In genomic region chr14:53793790-53794560, GRCh38 we compare ENCODE assay signal across 14 cellular contexts.
DNase-seq lines count a peak whose midpoint lies in the region; ATAC-seq and TF ChIP-seq lines count a peak whose summit lies in the region.
"Had no signal": no experiment of that assay in that cellular context is flagged by ENCODE, and none has a peak within 500 bp of the region (broad histone marks: within the 10 kb centered on the region; RNA-seq: fewer than 3 reads in every experiment).

No MANE protein-coding gene starts in this region.

- no peaks in the 10 kb centered on the region for H3K9me3 Mint-ChIP-seq in MCF 10A (ENCODE audit: unreplicated experiment)
- H3K9me3 Mint-ChIP-seq: activated T-helper 1 cell treated with anti-CD3 and anti-CD28 coated beads, Interleukin-12 subunit alpha, Interleukin-12 subunit beta, Interleukin-2, Interleukin-4 antibody, amounts not matched to agents 30 ng/mL and 10 ng/mL and 1 ng/mL, durations not matched to agents 14 hours and 24 hours and 36 hours had no signal

- H4K20me1 ChIP-seq in GM23248 (ENCODE audit: insufficient read depth), result no peaks in the 10 kb centered on the region

- H3K4me3 Mint-ChIP-seq in MCF 10A (ENCODE audit: unreplicated experiment), result no peak overlapping the region
- H3K4me3 Mint-ChIP-seq: activated T-helper 1 cell treated with anti-CD3 and anti-CD28 coated beads, Interleukin-12 subunit alpha, Interleukin-12 subunit beta, Interleukin-2, Interleukin-4 antibody, amounts not matched to agents 30 ng/mL and 10 ng/mL and 1 ng/mL, durations not matched to agents 14 hours and 24 hours and 36 hours had no signal

- WGBS in gastroesophageal sphincter (ENCODE audit: low coverage in 1 of 2), 2 donors, result 43 to 75% methylated on average over 1 to 2 of the region's 2 CpGs
- WGBS in GM23248 (ENCODE audit: low coverage in 1 of 2, low lambda C conversion rate in 2 of 2, missing lambda C conversion rate in 2 of 2), 2 experiments, result 13 to 18% methylated on average over 2 of the region's 2 CpGs

- no peaks in the 10 kb centered on the region for H3K27me3 Mint-ChIP-seq in MCF 10A (ENCODE audit: insufficient read depth, unreplicated experiment)

- no peaks in the 10 kb centered on the region for H3F3A ChIP-seq in GM23248 (ENCODE audit: insufficient read depth)

- TF ChIP-seq POLR2A in breast epithelium (IDR thresholded peaks at IDR 0.05) (no peak), gastroesophageal sphincter (IDR thresholded peaks at IDR 0.05) (no peak)

- intact Hi-C loops in MCF 10A (cut with micrococcal nuclease) (loop anchor here (10.0 kb wide), 1 partner anchor 381 kb away; no protein-coding TSS in a partner anchor), breast epithelium (cut with DNase I; ENCODE audit: low total_unique reads) (no loop called here)

- H3K4me2 ChIP-seq in GM23248 (ENCODE audit: unreplicated experiment), result no peak overlapping the region

- H3K27ac Mint-ChIP-seq in MCF 10A (ENCODE audit: low read depth, unreplicated experiment), result no peak overlapping the region
- H3K27ac Mint-ChIP-seq: activated T-helper 1 cell treated with anti-CD3 and anti-CD28 coated beads, Interleukin-12 subunit alpha, Interleukin-12 subunit beta, Interleukin-2, Interleukin-4 antibody, amounts not matched to agents 30 ng/mL and 10 ng/mL and 1 ng/mL, durations not matched to agents 14 hours and 24 hours and 36 hours had no signal

- BruUV-seq in MCF 10A (replicated peaks; lab: Mats Ljungman, UMichigan), result no TSS peak

- H3K79me2 ChIP-seq in GM23248 (ENCODE audit: insufficient read depth), result no peaks in the 10 kb centered on the region

- in situ Hi-C loops in GM23248 (cut with MboI), result no loop called here

- H3K4me1 ChIP-seq in breast epithelium (no peaks in the 10 kb centered on the region), gastroesophageal sphincter (peaks cover 0 to 3% (median 0%) of the 10 kb centered on the region in 3 donors), GM23248 (ENCODE audit: insufficient read depth) (no peaks in the 10 kb centered on the region)

- no peak for TF ChIP-seq CTCF in MCF 10A (IDR thresholded peaks at IDR 0.05; ENCODE audit: unreplicated experiment)
- TF ChIP-seq CTCF in breast epithelium (IDR thresholded peaks at IDR 0.05), result no peak
- TF ChIP-seq CTCF in gastroesophageal sphincter (IDR thresholded peaks at IDR 0.05), result no peak

- no peak overlapping the region for H3K4me3 ChIP-seq in breast epithelium
- no peak overlapping the region for H3K4me3 ChIP-seq in gastroesophageal sphincter
- no peak overlapping the region for H3K4me3 ChIP-seq in GM23248
- H3K4me3 ChIP-seq: cardiac muscle cell had no signal

- no peaks in the 10 kb centered on the region for H3K36me3 Mint-ChIP-seq in MCF 10A (ENCODE audit: insufficient read depth, unreplicated experiment)

- no peak overlapping the region for H3K9ac ChIP-seq in GM23248

- H3K4me1 Mint-ChIP-seq in MCF 10A (ENCODE audit: insufficient read depth, unreplicated experiment), result no peaks in the 10 kb centered on the region

- H3K27ac ChIP-seq in breast epithelium, result no peak overlapping the region
- no peak overlapping the region for H3K27ac ChIP-seq in gastroesophageal sphincter
- H3K27ac ChIP-seq in GM23248, result no peak overlapping the region
- H3K27ac ChIP-seq: cardiac muscle cell had no signal

- no peaks in the 10 kb centered on the region for H3K27me3 ChIP-seq in breast epithelium
- H3K27me3 ChIP-seq in gastroesophageal sphincter, result peaks cover 3% of the 10 kb centered on the region
- H3K27me3 ChIP-seq in GM23248 (replicated peaks; ENCODE audit: insufficient read depth), result no peaks in the 10 kb centered on the region; the same call in 1 of the 2 replicates
- H3K27me3 ChIP-seq: cardiac muscle cell had no signal

- no peak overlapping the region for H2AFZ ChIP-seq in GM23248

- CTCF ChIA-PET in MCF 10A (lab: Yijun Ruan, JAX), result no interaction called here

- H3K9me3 ChIP-seq in breast epithelium (no peaks in the 10 kb centered on the region), gastroesophageal sphincter (no peaks in the 10 kb centered on the region), GM23248 (ENCODE audit: low read depth) (no peaks in the 10 kb centered on the region)

- H3K36me3 ChIP-seq in breast epithelium (no peaks in the 10 kb centered on the region), gastroesophageal sphincter (no peaks in the 10 kb centered on the region), GM23248 (ENCODE audit: low read depth) (no peaks in the 10 kb centered on the region)
- H3K36me3 ChIP-seq: cardiac muscle cell had no signal

- DNase-seq in MCF 10A (ENCODE audit: unreplicated experiment), result peak; percentile 50
- no peak for DNase-seq in breast epithelium (ENCODE audit: low spot score in 2 of 2)
- peak; percentile 71 for DNase-seq in NCI-H748 (lab: John Stamatoyannopoulos, UW; ENCODE audit: unreplicated experiment)
- DNase-seq in superior temporal gyrus (ENCODE audit: extremely low spot score), result peak; percentile 78
- no peak for DNase-seq in GOT3 (lab: John Stamatoyannopoulos, UW)
- no peak for DNase-seq in GM23248
- no peak for DNase-seq in AG08395 (ENCODE audit: low spot score)
- DNase-seq: 8988T; stimulated activated CD4-positive, alpha-beta T cell treated with anti-CD3 and anti-CD28 coated beads, Interleukin-1b, Interleukin-23, amount 100 ng/mL, for 48 hours; stimulated activated naive CD8-positive, alpha-beta T cell treated with anti-CD3 and anti-CD28 coated beads, Interleukin-15, Interleukin-2, amounts not matched to agents 100 U/mL and 50 U/mL, for 24 hours had no signal

- POLR2A ChIA-PET in MCF 10A (lab: Yijun Ruan, JAX), result no interaction called here

- TF ChIP-seq EP300 in gastroesophageal sphincter (IDR thresholded peaks at IDR 0.05), result no peak

- ATAC-seq in gastroesophageal sphincter, result peak; percentile 77
- ATAC-seq: left lobe of liver; stimulated activated naive CD8-positive, alpha-beta T cell treated with anti-CD3 and anti-CD28 coated beads, Interleukin-15, Interleukin-2, amounts not matched to agents 100 U/mL and 50 U/mL, for 24 hours had no signal

- no peaks in the 10 kb centered on the region for H3K9me2 ChIP-seq in GM23248 (ENCODE audit: insufficient read depth)

Comparison
In these comparisons a context has a peak if more than half of its experiments do, and no peak if none do; other contexts are left out.
1. DNase-seq: peak in MCF 10A (single experiment), NCI-H748 (single experiment) and superior temporal gyrus (single experiment); none in breast epithelium (0 of 2), GOT3 (single experiment), GM23248 (single experiment) and AG08395 (single experiment).